ENCODE assay signal across 1 cellular context in genomic region chr20:33811763-33812672, GRCh38.
TF ChIP-seq lines count a peak whose summit lies in the region.

No MANE protein-coding gene starts in this region.

TF ChIP-seq in HepG2, 621 proteins besides CTCF, POLR2A, EP300 and RAD21 (continued from another document and continues in another):
- TF ChIP-seq DMTF1 (CRISPR knock-in tag; IDR thresholded peaks at IDR 0.05) (no peak), PATZ1 (CRISPR knock-in tag; IDR thresholded peaks at IDR 0.05) (0 out of 2 replicates have a peak, but pooled peaks have one; percentile 14), DNMT3B (CRISPR knock-in tag; conservative IDR thresholded peaks at IDR 0.05) (0 out of 2 replicates have a peak, but pooled peaks have one; percentile 19), POGZ (CRISPR knock-in tag; IDR thresholded peaks at IDR 0.05) (peak; percentile 27; the same call in 1 of the 2 replicates), ZNF432 (CRISPR knock-in tag; IDR thresholded peaks at IDR 0.05; ENCODE audit: borderline replicate concordance) (no peak), ZNF543 (CRISPR knock-in tag; IDR thresholded peaks at IDR 0.05) (no peak), POLR2AphosphoS2 (IDR thresholded peaks at IDR 0.05; ENCODE audit: low read depth, low read length) (no peak), CREBL2 (CRISPR knock-in tag; IDR thresholded peaks at IDR 0.05; ENCODE audit: borderline replicate concordance) (no peak), SUZ12 (IDR thresholded peaks at IDR 0.05; ENCODE audit: low read depth, low read length) (no peak), HMG20B (CRISPR knock-in tag; conservative IDR thresholded peaks at IDR 0.05) (no peak), HOXA3 (CRISPR knock-in tag; IDR thresholded peaks at IDR 0.05) (peak; percentile 38; the same call in 1 of the 2 replicates), GTF3A (CRISPR knock-in tag; conservative IDR thresholded peaks at IDR 0.05) (no peak), IRF2 (CRISPR knock-in tag; IDR thresholded peaks at IDR 0.05) (no peak; the same call in 1 of the 2 replicates), NONO (IDR thresholded peaks at IDR 0.05) (no peak), NONO (CRISPR knock-in tag; conservative IDR thresholded peaks at IDR 0.05) (no peak), FOXK1 (CRISPR knock-in tag; IDR thresholded peaks at IDR 0.05; ENCODE audit: borderline replicate concordance, low read depth) (no peak), ZSCAN25 (CRISPR knock-in tag; IDR thresholded peaks at IDR 0.05) (0 out of 2 replicates have a peak, but pooled peaks have one; percentile 3), ZNF563 (CRISPR knock-in tag; IDR thresholded peaks at IDR 0.05) (no peak), ZNF619 (CRISPR knock-in tag; IDR thresholded peaks at IDR 0.05) (no peak), HOXA7 (CRISPR knock-in tag; IDR thresholded peaks at IDR 0.05) (no peak), JUN (CRISPR knock-in tag; IDR thresholded peaks at IDR 0.05) (no peak), ZNF784 (CRISPR knock-in tag; IDR thresholded peaks at IDR 0.05; ENCODE audit: borderline replicate concordance) (no peak), TRIM24 (CRISPR knock-in tag; IDR thresholded peaks at IDR 0.05) (no peak), ZNF639 (CRISPR knock-in tag; conservative IDR thresholded peaks at IDR 0.05) (no peak), ZNF570 (CRISPR knock-in tag; IDR thresholded peaks at IDR 0.05; ENCODE audit: borderline replicate concordance) (no peak), CAMTA2 (CRISPR knock-in tag; IDR thresholded peaks at IDR 0.05; ENCODE audit: borderline replicate concordance) (no peak; the same call in 1 of the 2 replicates), CBX2 (IDR thresholded peaks at IDR 0.05; ENCODE audit: low read depth, low read length) (no peak), CBX2 (CRISPR knock-in tag; IDR thresholded peaks at IDR 0.05; ENCODE audit: low read depth) (no peak), SRSF4 (IDR thresholded peaks at IDR 0.05; ENCODE audit: low read depth, low read length, poor library complexity, severe bottlenecking) (no peak), ZNF883 (CRISPR knock-in tag; IDR thresholded peaks at IDR 0.05; ENCODE audit: not compliant biosample characterization) (no peak), HOXA5 (CRISPR knock-in tag; IDR thresholded peaks at IDR 0.05) (0 out of 2 replicates have a peak, but pooled peaks have one; percentile 9), RELA (CRISPR knock-in tag; IDR thresholded peaks at IDR 0.05) (no peak), DBP (CRISPR knock-in tag; IDR thresholded peaks at IDR 0.05; ENCODE audit: not compliant biosample characterization) (no peak), FIP1L1 (IDR thresholded peaks at IDR 0.05; ENCODE audit: borderline replicate concordance, insufficient read depth, low read depth, low read length) (no peak), ZNF761 (CRISPR knock-in tag; conservative IDR thresholded peaks at IDR 0.05) (no peak), TCF7L2 (IDR thresholded peaks at IDR 0.05; ENCODE audit: low read depth, low read length) (no peak), RFXANK (CRISPR knock-in tag; IDR thresholded peaks at IDR 0.05) (no peak), ZNF224 (CRISPR knock-in tag; IDR thresholded peaks at IDR 0.05) (0 out of 2 replicates have a peak, but pooled peaks have one; percentile 9), KMT2B (CRISPR knock-in tag; IDR thresholded peaks at IDR 0.05) (no peak), HNRNPLL (IDR thresholded peaks at IDR 0.05; ENCODE audit: low read depth, low read length, poor library complexity, severe bottlenecking) (no peak), FOXA1 (IDR thresholded peaks at IDR 0.05) (peak; percentile 46; the same call in 1 of the 2 replicates), FOXA1 (CRISPR knock-in tag; IDR thresholded peaks at IDR 0.05) (no peak)
- TF ChIP-seq, protein P1, sequence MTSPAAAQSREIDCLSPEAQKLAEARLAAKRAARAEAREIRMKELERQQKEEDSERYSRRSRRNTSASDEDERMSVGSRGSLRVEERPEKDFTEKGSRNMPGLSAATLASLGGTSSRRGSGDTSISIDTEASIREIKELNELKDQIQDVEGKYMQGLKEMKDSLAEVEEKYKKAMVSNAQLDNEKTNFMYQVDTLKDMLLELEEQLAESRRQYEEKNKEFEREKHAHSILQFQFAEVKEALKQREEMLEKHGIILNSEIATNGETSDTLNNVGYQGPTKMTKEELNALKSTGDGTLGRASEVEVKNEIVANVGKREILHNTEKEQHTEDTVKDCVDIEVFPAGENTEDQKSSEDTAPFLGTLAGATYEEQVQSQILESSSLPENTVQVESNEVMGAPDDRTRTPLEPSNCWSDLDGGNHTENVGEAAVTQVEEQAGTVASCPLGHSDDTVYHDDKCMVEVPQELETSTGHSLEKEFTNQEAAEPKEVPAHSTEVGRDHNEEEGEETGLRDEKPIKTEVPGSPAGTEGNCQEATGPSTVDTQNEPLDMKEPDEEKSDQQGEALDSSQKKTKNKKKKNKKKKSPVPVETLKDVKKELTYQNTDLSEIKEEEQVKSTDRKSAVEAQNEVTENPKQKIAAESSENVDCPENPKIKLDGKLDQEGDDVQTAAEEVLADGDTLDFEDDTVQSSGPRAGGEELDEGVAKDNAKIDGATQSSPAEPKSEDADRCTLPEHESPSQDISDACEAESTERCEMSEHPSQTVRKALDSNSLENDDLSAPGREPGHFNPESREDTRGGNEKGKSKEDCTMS (CRISPR knock-in tag; conservative IDR thresholded peaks at IDR 0.05) = no peak
- TF ChIP-seq, protein P2, sequence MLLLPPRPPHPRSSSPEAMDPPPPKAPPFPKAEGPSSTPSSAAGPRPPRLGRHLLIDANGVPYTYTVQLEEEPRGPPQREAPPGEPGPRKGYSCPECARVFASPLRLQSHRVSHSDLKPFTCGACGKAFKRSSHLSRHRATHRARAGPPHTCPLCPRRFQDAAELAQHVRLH (CRISPR knock-in tag; IDR thresholded peaks at IDR 0.05; ENCODE audit: borderline replicate concordance, low read depth) = no peak; the same call in 1 of the 2 replicates
- TF ChIP-seq, protein P3, sequence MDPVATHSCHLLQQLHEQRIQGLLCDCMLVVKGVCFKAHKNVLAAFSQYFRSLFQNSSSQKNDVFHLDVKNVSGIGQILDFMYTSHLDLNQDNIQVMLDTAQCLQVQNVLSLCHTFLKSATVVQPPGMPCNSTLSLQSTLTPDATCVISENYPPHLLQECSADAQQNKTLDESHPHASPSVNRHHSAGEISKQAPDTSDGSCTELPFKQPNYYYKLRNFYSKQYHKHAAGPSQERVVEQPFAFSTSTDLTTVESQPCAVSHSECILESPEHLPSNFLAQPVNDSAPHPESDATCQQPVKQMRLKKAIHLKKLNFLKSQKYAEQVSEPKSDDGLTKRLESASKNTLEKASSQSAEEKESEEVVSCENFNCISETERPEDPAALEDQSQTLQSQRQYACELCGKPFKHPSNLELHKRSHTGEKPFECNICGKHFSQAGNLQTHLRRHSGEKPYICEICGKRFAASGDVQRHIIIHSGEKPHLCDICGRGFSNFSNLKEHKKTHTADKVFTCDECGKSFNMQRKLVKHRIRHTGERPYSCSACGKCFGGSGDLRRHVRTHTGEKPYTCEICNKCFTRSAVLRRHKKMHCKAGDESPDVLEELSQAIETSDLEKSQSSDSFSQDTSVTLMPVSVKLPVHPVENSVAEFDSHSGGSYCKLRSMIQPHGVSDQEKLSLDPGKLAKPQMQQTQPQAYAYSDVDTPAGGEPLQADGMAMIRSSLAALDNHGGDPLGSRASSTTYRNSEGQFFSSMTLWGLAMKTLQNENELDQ (CRISPR knock-in tag; IDR thresholded peaks at IDR 0.05; ENCODE audit: borderline replicate concordance) = no peak
- TF ChIP-seq, protein P4, sequence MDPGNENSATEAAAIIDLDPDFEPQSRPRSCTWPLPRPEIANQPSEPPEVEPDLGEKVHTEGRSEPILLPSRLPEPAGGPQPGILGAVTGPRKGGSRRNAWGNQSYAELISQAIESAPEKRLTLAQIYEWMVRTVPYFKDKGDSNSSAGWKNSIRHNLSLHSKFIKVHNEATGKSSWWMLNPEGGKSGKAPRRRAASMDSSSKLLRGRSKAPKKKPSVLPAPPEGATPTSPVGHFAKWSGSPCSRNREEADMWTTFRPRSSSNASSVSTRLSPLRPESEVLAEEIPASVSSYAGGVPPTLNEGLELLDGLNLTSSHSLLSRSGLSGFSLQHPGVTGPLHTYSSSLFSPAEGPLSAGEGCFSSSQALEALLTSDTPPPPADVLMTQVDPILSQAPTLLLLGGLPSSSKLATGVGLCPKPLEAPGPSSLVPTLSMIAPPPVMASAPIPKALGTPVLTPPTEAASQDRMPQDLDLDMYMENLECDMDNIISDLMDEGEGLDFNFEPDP (CRISPR knock-in tag; conservative IDR thresholded peaks at IDR 0.05) = 0 out of 2 replicates have a peak, but pooled peaks have one; percentile 71
- TF ChIP-seq, protein P5, sequence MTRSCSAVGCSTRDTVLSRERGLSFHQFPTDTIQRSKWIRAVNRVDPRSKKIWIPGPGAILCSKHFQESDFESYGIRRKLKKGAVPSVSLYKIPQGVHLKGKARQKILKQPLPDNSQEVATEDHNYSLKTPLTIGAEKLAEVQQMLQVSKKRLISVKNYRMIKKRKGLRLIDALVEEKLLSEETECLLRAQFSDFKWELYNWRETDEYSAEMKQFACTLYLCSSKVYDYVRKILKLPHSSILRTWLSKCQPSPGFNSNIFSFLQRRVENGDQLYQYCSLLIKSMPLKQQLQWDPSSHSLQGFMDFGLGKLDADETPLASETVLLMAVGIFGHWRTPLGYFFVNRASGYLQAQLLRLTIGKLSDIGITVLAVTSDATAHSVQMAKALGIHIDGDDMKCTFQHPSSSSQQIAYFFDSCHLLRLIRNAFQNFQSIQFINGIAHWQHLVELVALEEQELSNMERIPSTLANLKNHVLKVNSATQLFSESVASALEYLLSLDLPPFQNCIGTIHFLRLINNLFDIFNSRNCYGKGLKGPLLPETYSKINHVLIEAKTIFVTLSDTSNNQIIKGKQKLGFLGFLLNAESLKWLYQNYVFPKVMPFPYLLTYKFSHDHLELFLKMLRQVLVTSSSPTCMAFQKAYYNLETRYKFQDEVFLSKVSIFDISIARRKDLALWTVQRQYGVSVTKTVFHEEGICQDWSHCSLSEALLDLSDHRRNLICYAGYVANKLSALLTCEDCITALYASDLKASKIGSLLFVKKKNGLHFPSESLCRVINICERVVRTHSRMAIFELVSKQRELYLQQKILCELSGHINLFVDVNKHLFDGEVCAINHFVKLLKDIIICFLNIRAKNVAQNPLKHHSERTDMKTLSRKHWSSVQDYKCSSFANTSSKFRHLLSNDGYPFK (CRISPR knock-in tag; IDR thresholded peaks at IDR 0.05; ENCODE audit: borderline replicate concordance) = 0 out of 2 replicates have a peak, but pooled peaks have one; percentile 58
